ENCODE assay signal across 8 cellular contexts in the genomic region with DNA sequence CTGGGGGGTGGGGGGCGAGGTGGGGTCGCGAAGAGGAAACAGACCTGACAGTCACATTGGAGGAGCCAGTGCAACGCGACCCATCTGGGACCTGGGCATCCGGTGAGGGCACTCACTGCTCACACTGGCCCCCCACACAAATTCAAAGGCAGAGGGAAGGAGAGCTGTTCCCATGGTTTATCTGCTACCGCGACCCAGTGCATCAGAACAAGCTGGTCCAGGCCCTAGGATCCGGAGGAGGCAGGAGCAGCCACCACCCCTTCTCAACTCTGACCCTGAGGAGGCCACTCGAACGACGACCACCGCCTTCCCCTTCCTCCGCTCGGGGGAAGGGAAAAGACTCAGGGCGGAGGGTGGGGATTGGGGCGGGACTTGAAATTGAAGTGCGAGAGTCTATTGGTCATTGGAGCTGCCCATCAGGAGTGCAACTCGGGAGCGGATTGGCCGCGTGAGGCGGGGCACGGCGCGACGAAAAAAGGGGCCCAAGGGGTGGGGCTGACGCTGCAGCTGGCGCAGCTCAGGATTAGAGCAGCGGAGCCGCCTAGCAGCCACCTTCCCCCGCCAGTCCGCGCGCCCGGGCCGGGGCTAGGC.
DNase-seq lines count a peak whose midpoint lies in the region; ATAC-seq, FAIRE-seq and TF ChIP-seq lines count a peak whose summit lies in the region.

Gene CDK5R2, plus strand, starts transcription at position 526 of the 591 bp plus-strand sequence. CDS start 155 bp downstream, outside the sequence.

- H3K27ac ChIP-seq in VCaP = peak within 1 kb of the TSS; percentile 68; the same call in 1 of the 2 replicates

- peak; percentile 93 for FAIRE-seq in GM18507 (lab: Jason Lieb, UNC)

- H3K9me3 Mint-ChIP-seq in central memory CD8-positive, alpha-beta T cell = no peaks in the 10 kb centered on the region

- no peak for TF ChIP-seq CTCF in VCaP (conservative IDR thresholded peaks at IDR 0.05)

- H3K4me3 Mint-ChIP-seq in central memory CD8-positive, alpha-beta T cell = peak within 1 kb of the TSS; percentile 67

- peak; percentile 94 for ATAC-seq in HG02973 (IDR thresholded peaks at IDR 0.05; ENCODE audit: unreplicated experiment)
- peak; percentile 77 for ATAC-seq in central memory CD8-positive, alpha-beta T cell (replicated peaks; ENCODE audit: extremely low read depth, poor library complexity, severe bottlenecking)

- peaks cover 20% of the 10 kb centered on the region for H3K4me1 Mint-ChIP-seq in central memory CD8-positive, alpha-beta T cell

- H3K27me3 Mint-ChIP-seq in central memory CD8-positive, alpha-beta T cell = peaks cover 89% of the 10 kb centered on the region

- no peak within 1 kb of the TSS for H3K27ac Mint-ChIP-seq in central memory CD8-positive, alpha-beta T cell (ENCODE audit: low read depth)

- peak; percentile 100 for DNase-seq in 8988T
- peak; percentile 96 for DNase-seq in GM18507 (ENCODE audit: extremely low spot score, insufficient read length, low read depth)
- DNase-seq in NCI-H2029 (lab: John Stamatoyannopoulos, UW) = peak; percentile 79
- DNase-seq in central memory CD8-positive, alpha-beta T cell (ENCODE audit: low spot score in 2 of 2) = peak in 1 of 2 donors; percentile 51
- DNase-seq in iris pigment epithelial cell (ENCODE audit: low read depth) = peak; percentile 74
- DNase-seq in stimulated activated CD4-positive, alpha-beta T cell treated with anti-CD3 and anti-CD28 coated beads, Interleukin-15, amount 100 ng/mL, for 24 hours = peak; percentile 89

- peaks cover 3% of the 10 kb centered on the region for H3K36me3 Mint-ChIP-seq in central memory CD8-positive, alpha-beta T cell (ENCODE audit: insufficient read depth)
